In genomic region chr13:84574851-84575250, GRCh38 we compare ENCODE assay signal across 11 cellular contexts.
A peak's percentile ranks its signal among the peaks of the same experiment; 100 is the strongest.
DNase-seq lines count a peak whose midpoint lies in the region; TF ChIP-seq lines count a peak whose summit lies in the region.
"Had no signal": no experiment of that assay in that cellular context is flagged by ENCODE, and none has a peak within 500 bp of the region (broad histone marks: within the 10 kb centered on the region; RNA-seq: fewer than 3 reads in every experiment).

No MANE protein-coding gene starts in this region.

- H3K36me3 ChIP-seq in cardiac muscle cell = no peaks in the 10 kb centered on the region

- POLR2A ChIA-PET in activated CD4-positive, alpha-beta T cell treated with anti-CD3 and anti-CD28 coated beads, Interleukin-2, amount 10 ng/mL, durations not matched to agents 7 days and 5 days (lab: Charles Lee) = no interaction called here

- no peaks in the 10 kb centered on the region for H3K27me3 Mint-ChIP-seq in activated naive CD4-positive, alpha-beta T cell treated with anti-CD3 and anti-CD28 coated beads, Interleukin-2, amount 10 ng/mL, durations not matched to agents 7 days and 5 days
- no peaks in the 10 kb centered on the region for H3K27me3 Mint-ChIP-seq in activated CD4-positive, alpha-beta T cell treated with anti-CD3 and anti-CD28 coated beads, Interleukin-2, amount 10 ng/mL, durations not matched to agents 7 days and 5 days
- H3K27me3 Mint-ChIP-seq: activated naive CD8-positive, alpha-beta T cell had no signal

- H3K4me3 ChIP-seq in cardiac muscle cell = no peak overlapping the region

- no peaks in the 10 kb centered on the region for H3K9me3 Mint-ChIP-seq in activated naive CD4-positive, alpha-beta T cell treated with anti-CD3 and anti-CD28 coated beads, Interleukin-2, amount 10 ng/mL, durations not matched to agents 7 days and 5 days
- no peaks in the 10 kb centered on the region for H3K9me3 Mint-ChIP-seq in activated CD4-positive, alpha-beta T cell treated with anti-CD3 and anti-CD28 coated beads, Interleukin-2, amount 10 ng/mL, durations not matched to agents 7 days and 5 days

- peak in 1 of 2 donors; percentile 27 for DNase-seq in cardiac muscle cell (ENCODE audit: low read depth in 1 of 2, low spot score in 1 of 2)
- DNase-seq in cardiac septum (ENCODE audit: low spot score) = no peak
- DNase-seq in RKO (ENCODE audit: low spot score) = peak; percentile 28
- peak; percentile 20 for DNase-seq in fibroblast of the conjunctiva (ENCODE audit: low read depth)
- no peak for DNase-seq in activated naive CD4-positive, alpha-beta T cell treated with anti-CD3 and anti-CD28 coated beads, Interleukin-2, amount 10 ng/mL, durations not matched to agents 7 days and 5 days
- DNase-seq in activated CD4-positive, CD25-positive, alpha-beta regulatory T cell (lab: John Stamatoyannopoulos, UW) = no peak
- DNase-seq in activated CD4-positive, alpha-beta T cell treated with anti-CD3 and anti-CD28 coated beads, Interleukin-2, amount 10 ng/mL, durations not matched to agents 7 days and 5 days = no peak
- no peak for DNase-seq in stimulated activated CD4-positive, alpha-beta T cell treated with anti-CD3 and anti-CD28 coated beads, Interleukin-12 subunit alpha, Interleukin-12 subunit beta, amount 100 ng/mL, for 4 hours
- DNase-seq: NCI-H2081 treated with DMSO at 0.1 percent for 48 hours had no signal

- H3K36me3 Mint-ChIP-seq in activated naive CD4-positive, alpha-beta T cell treated with anti-CD3 and anti-CD28 coated beads, Interleukin-2, amount 10 ng/mL, durations not matched to agents 7 days and 5 days = no peaks in the 10 kb centered on the region
- H3K36me3 Mint-ChIP-seq in activated CD4-positive, alpha-beta T cell treated with anti-CD3 and anti-CD28 coated beads, Interleukin-2, amount 10 ng/mL, durations not matched to agents 7 days and 5 days (ENCODE audit: low read depth) = no peaks in the 10 kb centered on the region
- H3K36me3 Mint-ChIP-seq: activated naive CD8-positive, alpha-beta T cell had no signal

- intact Hi-C loops in cardiac septum (cut with DNase I) = no loop called here

- peak; percentile 41 for TF ChIP-seq CTCF in cardiac muscle cell (IDR thresholded peaks at IDR 0.05; ENCODE audit: low read depth, low read length)

- no peak overlapping the region for H3K27ac Mint-ChIP-seq in activated naive CD4-positive, alpha-beta T cell treated with anti-CD3 and anti-CD28 coated beads, Interleukin-2, amount 10 ng/mL, durations not matched to agents 7 days and 5 days
- no peak overlapping the region for H3K27ac Mint-ChIP-seq in activated CD4-positive, alpha-beta T cell treated with anti-CD3 and anti-CD28 coated beads, Interleukin-2, amount 10 ng/mL, durations not matched to agents 7 days and 5 days
- H3K27ac Mint-ChIP-seq: activated naive CD8-positive, alpha-beta T cell had no signal

- no peak overlapping the region for H3K4me3 Mint-ChIP-seq in activated naive CD4-positive, alpha-beta T cell treated with anti-CD3 and anti-CD28 coated beads, Interleukin-2, amount 10 ng/mL, durations not matched to agents 7 days and 5 days
- no peak overlapping the region for H3K4me3 Mint-ChIP-seq in activated CD4-positive, alpha-beta T cell treated with anti-CD3 and anti-CD28 coated beads, Interleukin-2, amount 10 ng/mL, durations not matched to agents 7 days and 5 days
- H3K4me3 Mint-ChIP-seq: activated naive CD8-positive, alpha-beta T cell had no signal

- H3K27me3 ChIP-seq in cardiac muscle cell = no peaks in the 10 kb centered on the region

- no peaks in the 10 kb centered on the region for H3K4me1 ChIP-seq in cardiac muscle cell (ENCODE audit: low read depth)
- H3K4me1 ChIP-seq: parathyroid adenoma had no signal

- no peaks in the 10 kb centered on the region for H3K9me3 ChIP-seq in cardiac muscle cell (ENCODE audit: low read depth)

- no peaks in the 10 kb centered on the region for H3K4me1 Mint-ChIP-seq in activated naive CD4-positive, alpha-beta T cell treated with anti-CD3 and anti-CD28 coated beads, Interleukin-2, amount 10 ng/mL, durations not matched to agents 7 days and 5 days
- no peaks in the 10 kb centered on the region for H3K4me1 Mint-ChIP-seq in activated CD4-positive, alpha-beta T cell treated with anti-CD3 and anti-CD28 coated beads, Interleukin-2, amount 10 ng/mL, durations not matched to agents 7 days and 5 days

- CTCF ChIA-PET in activated naive CD4-positive, alpha-beta T cell treated with anti-CD3 and anti-CD28 coated beads, Interleukin-2, amount 10 ng/mL, durations not matched to agents 7 days and 5 days (lab: Charles Lee) = no interaction called here
- CTCF ChIA-PET in activated CD4-positive, alpha-beta T cell treated with anti-CD3 and anti-CD28 coated beads, Interleukin-2, amount 10 ng/mL, durations not matched to agents 7 days and 5 days (lab: Charles Lee) = no interaction called here

- H3K27ac ChIP-seq in cardiac muscle cell = no peak overlapping the region
- H3K27ac ChIP-seq: parathyroid adenoma had no signal

Comparison
In these comparisons a context has a peak if more than half of its experiments do, and no peak if none do; other contexts are left out.
1. DNase-seq: peak in RKO (single experiment) and fibroblast of the conjunctiva (single experiment); none in cardiac septum (single experiment), activated naive CD4-positive, alpha-beta T cell treated with anti-CD3 and anti-CD28 coated beads, Interleukin-2, amount 10 ng/mL, durations not matched to agents 7 days and 5 days (single experiment), activated CD4-positive, CD25-positive, alpha-beta regulatory T cell (0 of 4), activated CD4-positive, alpha-beta T cell treated with anti-CD3 and anti-CD28 coated beads, Interleukin-2, amount 10 ng/mL, durations not matched to agents 7 days and 5 days (single experiment) and stimulated activated CD4-positive, alpha-beta T cell treated with anti-CD3 and anti-CD28 coated beads, Interleukin-12 subunit alpha, Interleukin-12 subunit beta, amount 100 ng/mL, for 4 hours (single experiment).